Comparison of ENCODE assay signal across 26 cellular contexts in genomic region chr5:114969482-114969881, GRCh38.
"Had no signal": no experiment of that assay in that cellular context is flagged by ENCODE, and none has a peak within 500 bp of the region (broad histone marks: within the 10 kb centered on the region; RNA-seq: fewer than 3 reads in every experiment).

No MANE protein-coding gene starts in this region.

- H3K9me3 ChIP-seq: colonic mucosa, esophagus squamous epithelium, gastrocnemius medialis, lower lobe of right lung had no signal

- H3K27ac ChIP-seq: colonic mucosa, epithelial cell of prostate, esophagus squamous epithelium, gastrocnemius medialis, heart right ventricle, left lung, lower lobe of right lung had no signal

- H3K27me3 ChIP-seq: colonic mucosa, esophagus squamous epithelium, gastrocnemius medialis, left lung had no signal

- DNase-seq: colonic mucosa; cortex of kidney; effector CD8-positive, alpha-beta T cell; effector memory CD8-positive, alpha-beta T cell; endodermal cell; erythroblast; esophagus squamous epithelium; foreskin fibroblast; foreskin melanocyte; gastrocnemius medialis; glutamatergic neuron; head of caudate nucleus; heart right ventricle; hippocampal formation; left cardiac atrium; left lung; left ventricle myocardium superior; lower lobe of right lung; mesenchymal stem cell; midbrain; naive thymus-derived CD4-positive, alpha-beta T cell had no signal

- H3K4me3 ChIP-seq: colonic mucosa, esophagus squamous epithelium, gastrocnemius medialis, heart right ventricle, left lung, lower lobe of right lung had no signal

- ATAC-seq: effector memory CD8-positive, alpha-beta T cell; esophagus mucosa; gastrocnemius medialis; heart right ventricle; left cardiac atrium; left lung; left ventricle myocardium superior; lower lobe of right lung; naive thymus-derived CD4-positive, alpha-beta T cell had no signal

- FAIRE-seq: endometrium, islet of Langerhans, keratinocyte had no signal

- H3K36me3 ChIP-seq: colonic mucosa, esophagus squamous epithelium, gastrocnemius medialis, heart right ventricle, left lung, lower lobe of right lung had no signal

- H3K4me1 ChIP-seq: colonic mucosa, esophagus squamous epithelium, gastrocnemius medialis, heart right ventricle, left lung, lower lobe of right lung had no signal
